17 cellular contexts compared by ENCODE assay signal in genomic region chr1:87174726-87175237, GRCh38.
A peak's percentile ranks its signal among the peaks of the same experiment; 100 is the strongest.
DNase-seq lines count a peak whose midpoint lies in the region; ATAC-seq and TF ChIP-seq lines count a peak whose summit lies in the region.
"Had no signal": no experiment of that assay in that cellular context is flagged by ENCODE, and none has a peak within 500 bp of the region (broad histone marks: within the 10 kb centered on the region; RNA-seq: fewer than 3 reads in every experiment).

No MANE protein-coding gene starts in this region.

- H3K23ac ChIP-seq in trophoblast cell (ENCODE audit: low read length) = no peak overlapping the region

- H3K79me2 ChIP-seq in GM23338 (replicated peaks; ENCODE audit: insufficient read depth) = no peaks in the 10 kb centered on the region
- H3K79me2 ChIP-seq in trophoblast cell (ENCODE audit: control insufficient read depth, insufficient read depth, low read length, poor library complexity) = no peaks in the 10 kb centered on the region

- no peak overlapping the region for H3K9ac ChIP-seq in trophoblast cell (ENCODE audit: low read length)

- no peak overlapping the region for H3K27ac ChIP-seq in GM23338 (ENCODE audit: low read depth)
- no peak overlapping the region for H3K27ac ChIP-seq in trophoblast cell (ENCODE audit: low read depth, low read length)
- H3K27ac ChIP-seq: SK-N-MC had no signal

- H3K4ac ChIP-seq in trophoblast cell (ENCODE audit: low read depth, low read length) = no peak overlapping the region

- no peak overlapping the region for H2BK5ac ChIP-seq in trophoblast cell (ENCODE audit: low read depth, low read length, poor library complexity)

- TF ChIP-seq CTCF in GM23338 (conservative IDR thresholded peaks at IDR 0.05; ENCODE audit: low read depth in 2 of 2) = no peak

- no peaks in the 10 kb centered on the region for H3K9me2 ChIP-seq in GM23338 (ENCODE audit: insufficient read depth)

- no peaks in the 10 kb centered on the region for H3K9me3 ChIP-seq in trophoblast cell (ENCODE audit: insufficient read depth, low read depth, low read length)

- no peak overlapping the region for H3K4me2 ChIP-seq in GM23338
- no peak overlapping the region for H3K4me2 ChIP-seq in trophoblast cell (ENCODE audit: low read length)

- H3K27me3 Mint-ChIP-seq in GM23338 (ENCODE audit: insufficient read depth, low read depth, poor library complexity) = no peaks in the 10 kb centered on the region

- peaks cover 3% of the 10 kb centered on the region for H3K79me1 ChIP-seq in trophoblast cell (ENCODE audit: low read length)

- DNase-seq in GM23338 (ENCODE audit: low spot score) (no peak), NCI-H510A treated with DMSO at 0.1 percent for 48 hours (lab: John Stamatoyannopoulos, UW) (peak; percentile 48), glomerular visceral epithelial cell (ENCODE audit: extremely low spot score) (peak; percentile 24), trophoblast cell (no peak), NOMO-1 treated with DMSO at 0.1 percent for 48 hours (lab: John Stamatoyannopoulos, UW; ENCODE audit: unreplicated experiment) (no peak), HuH-7 (ENCODE audit: low spot score) (no peak)
- DNase-seq: CD8-positive, alpha-beta T cell; DMS 273 treated with DMSO at 0.1 percent for 48 hours; EL; H9; MM.1S; NCI-H1105; NCI-H2029; NCI-H69; PC-3 had no signal

- no CpG with 5 or more reads among the region's 2 CpGs for WGBS in trophoblast cell (ENCODE audit: extremely low coverage, insufficient coverage, insufficient read length)

- H3K27ac Mint-ChIP-seq in GM23338 = no peak overlapping the region
- H3K27ac Mint-ChIP-seq: CD8-positive, alpha-beta T cell; H9 had no signal

- H3K27me3 ChIP-seq in GM23338 (ENCODE audit: insufficient read depth) (no peaks in the 10 kb centered on the region), trophoblast cell (ENCODE audit: insufficient read depth, low read length) (no peaks in the 10 kb centered on the region)

- H2AK5ac ChIP-seq in trophoblast cell (ENCODE audit: low read length) = no peak overlapping the region

- H2AFZ ChIP-seq in GM23338 (peak overlapping the region; percentile 56; the same call in 1 of the 2 replicates), trophoblast cell (ENCODE audit: insufficient read depth, low read length, poor library complexity) (peak overlapping the region; percentile 54)

- H3F3A ChIP-seq in GM23338 (replicated peaks; ENCODE audit: low read depth) = no peaks in the 10 kb centered on the region

- H4K20me1 ChIP-seq in GM23338 (replicated peaks; ENCODE audit: insufficient read depth) = no peaks in the 10 kb centered on the region

- no peak overlapping the region for H3K4me3 Mint-ChIP-seq in GM23338
- H3K4me3 Mint-ChIP-seq: CD8-positive, alpha-beta T cell; H9 had no signal

- no peak overlapping the region for H4K8ac ChIP-seq in trophoblast cell (ENCODE audit: low read depth, low read length)

- H3K18ac ChIP-seq in trophoblast cell (ENCODE audit: low read length) = no peak overlapping the region

- H3K14ac ChIP-seq in trophoblast cell (ENCODE audit: low read length) = no peak overlapping the region

- H3K4me1 ChIP-seq in GM23338 (ENCODE audit: insufficient read depth) = no peaks in the 10 kb centered on the region; the same call in 1 of the 2 replicates
- peaks cover 3% of the 10 kb centered on the region in 2 experiments for H3K4me1 ChIP-seq in trophoblast cell (ENCODE audit: control insufficient read depth in 1 of 2, insufficient read depth in 2 of 2, low read length in 2 of 2)

- no peak overlapping the region for H2BK12ac ChIP-seq in trophoblast cell (ENCODE audit: low read length)

- no peak overlapping the region for H4K12ac ChIP-seq in trophoblast cell (ENCODE audit: low read depth, low read length)

- H3K9me3 Mint-ChIP-seq in GM23338 = no peaks in the 10 kb centered on the region
- H3K9me3 Mint-ChIP-seq: CD8-positive, alpha-beta T cell; H9 had no signal

- no peak overlapping the region for H3K4me3 ChIP-seq in GM23338
- no peak overlapping the region for H3K4me3 ChIP-seq in trophoblast cell (ENCODE audit: low read depth, low read length)
- H3K4me3 ChIP-seq: SK-N-MC had no signal

- peak overlapping the region; percentile 13 for H4K91ac ChIP-seq in trophoblast cell (ENCODE audit: low read depth, low read length)

- ATAC-seq in GM23338 (no peak), GM19351 (IDR thresholded peaks at IDR 0.05; ENCODE audit: unreplicated experiment) (no peak)
- ATAC-seq: CD8-positive, alpha-beta T cell; PC-3 had no signal

- H3K36me3 ChIP-seq in GM23338 (ENCODE audit: insufficient read depth) = no peaks in the 10 kb centered on the region
- H3K36me3 ChIP-seq in trophoblast cell (ENCODE audit: control insufficient read depth in 1 of 2, insufficient read depth in 2 of 2, low read length in 2 of 2) = no peaks in the 10 kb centered on the region

- peaks cover 3% of the 10 kb centered on the region; the same call in 2 of the 3 replicates for H3K4me1 Mint-ChIP-seq in GM23338

- peak overlapping the region; percentile 27 for H2BK120ac ChIP-seq in trophoblast cell (ENCODE audit: insufficient read depth, low read length, poor library complexity)

- no peaks in the 10 kb centered on the region for H3K36me3 Mint-ChIP-seq in GM23338 (ENCODE audit: low read depth)
- H3K36me3 Mint-ChIP-seq: CD8-positive, alpha-beta T cell had no signal

TF ChIP-seq in GM23338, 12 proteins besides CTCF, POLR2A, EP300 and RAD21 (continues in another document):
- no peak for TF ChIP-seq ZNF114 (CRISPR knock-in tag; IDR thresholded peaks at IDR 0.05)
- TF ChIP-seq EZH2phosphoT487 (IDR thresholded peaks at IDR 0.05; ENCODE audit: unreplicated experiment) = no peak
- TF ChIP-seq ZNF462 (CRISPR knock-in tag; IDR thresholded peaks at IDR 0.05) = no peak
- no peak for TF ChIP-seq ETS1 (IDR thresholded peaks at IDR 0.05)

Comparison
In these comparisons a context has a peak if more than half of its experiments do, and no peak if none do; other contexts are left out.
1. DNase-seq: peak in NCI-H510A treated with DMSO at 0.1 percent for 48 hours (single experiment) and glomerular visceral epithelial cell (single experiment); none in GM23338 (single experiment), trophoblast cell (0 of 2), NOMO-1 treated with DMSO at 0.1 percent for 48 hours (single experiment) and HuH-7 (single experiment).